In the genomic region with DNA sequence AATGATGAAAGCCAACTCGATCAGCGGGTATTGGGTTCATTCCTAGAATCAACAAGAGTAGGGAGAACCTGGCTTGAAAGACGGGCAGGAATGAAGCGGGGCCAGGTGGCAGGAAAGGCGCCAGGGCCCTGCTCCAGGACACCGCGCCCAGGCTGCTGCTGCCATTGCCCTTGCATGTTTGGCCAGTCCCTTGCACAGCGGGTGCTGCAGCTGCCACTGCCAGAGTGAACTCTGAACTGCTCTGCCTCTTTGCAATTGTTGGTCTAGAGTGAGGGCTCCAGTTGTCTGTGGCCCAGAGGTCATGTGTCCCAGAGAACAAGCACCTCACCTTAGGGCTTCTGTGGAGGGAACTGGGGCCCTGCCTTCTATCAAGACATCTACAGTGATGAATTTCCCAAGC, we compare ENCODE assay signal across 1 cellular context.
A peak's percentile ranks its signal among the peaks of the same experiment; 100 is the strongest.
TF ChIP-seq lines count a peak whose summit lies in the region.

No MANE protein-coding gene starts in this region.

TF ChIP-seq in HepG2, 621 proteins besides CTCF, POLR2A, EP300 and RAD21 (continued from another document and continues in another):
- TF ChIP-seq, protein P1, sequence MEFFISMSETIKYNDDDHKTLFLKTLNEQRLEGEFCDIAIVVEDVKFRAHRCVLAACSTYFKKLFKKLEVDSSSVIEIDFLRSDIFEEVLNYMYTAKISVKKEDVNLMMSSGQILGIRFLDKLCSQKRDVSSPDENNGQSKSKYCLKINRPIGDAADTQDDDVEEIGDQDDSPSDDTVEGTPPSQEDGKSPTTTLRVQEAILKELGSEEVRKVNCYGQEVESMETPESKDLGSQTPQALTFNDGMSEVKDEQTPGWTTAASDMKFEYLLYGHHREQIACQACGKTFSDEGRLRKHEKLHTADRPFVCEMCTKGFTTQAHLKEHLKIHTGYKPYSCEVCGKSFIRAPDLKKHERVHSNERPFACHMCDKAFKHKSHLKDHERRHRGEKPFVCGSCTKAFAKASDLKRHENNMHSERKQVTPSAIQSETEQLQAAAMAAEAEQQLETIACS (CRISPR knock-in tag; IDR thresholded peaks at IDR 0.05), result no peak
- TF ChIP-seq SAFB2 (CRISPR knock-in tag; IDR thresholded peaks at IDR 0.05; ENCODE audit: borderline replicate concordance, low read depth) (no peak), CC2D1A (CRISPR knock-in tag; IDR thresholded peaks at IDR 0.05) (no peak), ZNF616 (CRISPR knock-in tag; IDR thresholded peaks at IDR 0.05; ENCODE audit: low read depth) (no peak), TBP (CRISPR knock-in tag; IDR thresholded peaks at IDR 0.05) (no peak), NFAT5 (CRISPR knock-in tag; IDR thresholded peaks at IDR 0.05) (no peak), ZNF530 (CRISPR knock-in tag; IDR thresholded peaks at IDR 0.05; ENCODE audit: low read depth) (no peak), DBP (CRISPR knock-in tag; IDR thresholded peaks at IDR 0.05; ENCODE audit: not compliant biosample characterization) (no peak), HOXA3 (CRISPR knock-in tag; IDR thresholded peaks at IDR 0.05) (peak; percentile 82), KDM4B (CRISPR knock-in tag; IDR thresholded peaks at IDR 0.05) (no peak), FUBP1 (CRISPR knock-in tag; IDR thresholded peaks at IDR 0.05; ENCODE audit: borderline replicate concordance) (no peak), CENPT (CRISPR knock-in tag; IDR thresholded peaks at IDR 0.05; ENCODE audit: low read depth) (no peak), THRA (CRISPR knock-in tag; IDR thresholded peaks at IDR 0.05; ENCODE audit: borderline replicate concordance) (peak; percentile 74; the same call in 1 of the 2 replicates), ZBTB38 (CRISPR knock-in tag; IDR thresholded peaks at IDR 0.05) (peak; percentile 50; the same call in 1 of the 2 replicates), ZNF329 (CRISPR knock-in tag; IDR thresholded peaks at IDR 0.05; ENCODE audit: low read depth) (no peak), ATAD3A (CRISPR knock-in tag; IDR thresholded peaks at IDR 0.05) (no peak), HDAC1 (CRISPR knock-in tag; IDR thresholded peaks at IDR 0.05) (peak; percentile 90), HNRNPL (IDR thresholded peaks at IDR 0.05; ENCODE audit: low read depth, low read length) (peak; percentile 85), THAP7 (CRISPR knock-in tag; IDR thresholded peaks at IDR 0.05) (0 out of 2 replicates have a peak, but pooled peaks have one; percentile 33), GATAD2A (CRISPR knock-in tag; IDR thresholded peaks at IDR 0.05) (peak; percentile 70), ZFP62 (CRISPR knock-in tag; IDR thresholded peaks at IDR 0.05) (no peak), ZNF101 (CRISPR knock-in tag; IDR thresholded peaks at IDR 0.05; ENCODE audit: borderline replicate concordance, low read depth) (no peak), HHEX (CRISPR knock-in tag; IDR thresholded peaks at IDR 0.05) (no peak), NCOA2 (CRISPR knock-in tag; IDR thresholded peaks at IDR 0.05) (peak; percentile 43; the same call in 1 of the 2 replicates), BCL6 (CRISPR knock-in tag; IDR thresholded peaks at IDR 0.05) (peak; percentile 48; the same call in 1 of the 2 replicates), RNF2 (conservative IDR thresholded peaks at IDR 0.05; ENCODE audit: low read depth) (no peak), ZSCAN29 (CRISPR knock-in tag; conservative IDR thresholded peaks at IDR 0.05) (no peak), ESRRA (CRISPR knock-in tag; IDR thresholded peaks at IDR 0.05; ENCODE audit: low read depth) (no peak), SKI (IDR thresholded peaks at IDR 0.05; ENCODE audit: partially characterized antibody) (no peak), MXI1 (IDR thresholded peaks at IDR 0.05; ENCODE audit: borderline replicate concordance, low read depth, low read length) (peak; percentile 46; the same call in 1 of the 3 replicates), PAF1 (CRISPR knock-in tag; IDR thresholded peaks at IDR 0.05) (no peak), ELF3 (CRISPR knock-in tag; IDR thresholded peaks at IDR 0.05) (0 out of 2 replicates have a peak, but pooled peaks have one; percentile 29), HMGXB4 (CRISPR knock-in tag; IDR thresholded peaks at IDR 0.05; ENCODE audit: borderline replicate concordance in 1 of 2, low read depth in 1 of 2) (0 out of 4 replicates have a peak, but pooled peaks of 1 of the 2 experiments have one; percentile 34), FOXA1 (IDR thresholded peaks at IDR 0.05) (no peak), FOXA1 (CRISPR knock-in tag; IDR thresholded peaks at IDR 0.05) (peak; percentile 29; the same call in 1 of the 2 replicates), ZNF292 (CRISPR knock-in tag; IDR thresholded peaks at IDR 0.05; ENCODE audit: borderline replicate concordance, low read depth) (peak; percentile 98), ZNF605 (CRISPR knock-in tag; IDR thresholded peaks at IDR 0.05) (peak; percentile 51; the same call in 1 of the 2 replicates), GABPA (IDR thresholded peaks at IDR 0.05; ENCODE audit: low read depth, low read length) (no peak), GABPA (CRISPR knock-in tag; IDR thresholded peaks at IDR 0.05; ENCODE audit: low read depth) (no peak), ZNF644 (CRISPR knock-in tag; IDR thresholded peaks at IDR 0.05; ENCODE audit: low read depth) (peak; percentile 99), ZNF276 (CRISPR knock-in tag; IDR thresholded peaks at IDR 0.05; ENCODE audit: low read depth) (no peak), CHD2 (IDR thresholded peaks at IDR 0.05; ENCODE audit: low read depth, low read length) (no peak)
- TF ChIP-seq, protein P2, sequence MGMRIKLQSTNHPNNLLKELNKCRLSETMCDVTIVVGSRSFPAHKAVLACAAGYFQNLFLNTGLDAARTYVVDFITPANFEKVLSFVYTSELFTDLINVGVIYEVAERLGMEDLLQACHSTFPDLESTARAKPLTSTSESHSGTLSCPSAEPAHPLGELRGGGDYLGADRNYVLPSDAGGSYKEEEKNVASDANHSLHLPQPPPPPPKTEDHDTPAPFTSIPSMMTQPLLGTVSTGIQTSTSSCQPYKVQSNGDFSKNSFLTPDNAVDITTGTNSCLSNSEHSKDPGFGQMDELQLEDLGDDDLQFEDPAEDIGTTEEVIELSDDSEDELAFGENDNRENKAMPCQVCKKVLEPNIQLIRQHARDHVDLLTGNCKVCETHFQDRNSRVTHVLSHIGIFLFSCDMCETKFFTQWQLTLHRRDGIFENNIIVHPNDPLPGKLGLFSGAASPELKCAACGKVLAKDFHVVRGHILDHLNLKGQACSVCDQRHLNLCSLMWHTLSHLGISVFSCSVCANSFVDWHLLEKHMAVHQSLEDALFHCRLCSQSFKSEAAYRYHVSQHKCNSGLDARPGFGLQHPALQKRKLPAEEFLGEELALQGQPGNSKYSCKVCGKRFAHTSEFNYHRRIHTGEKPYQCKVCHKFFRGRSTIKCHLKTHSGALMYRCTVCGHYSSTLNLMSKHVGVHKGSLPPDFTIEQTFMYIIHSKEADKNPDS (CRISPR knock-in tag; IDR thresholded peaks at IDR 0.05), result no peak
